Comparison of ENCODE assay signal across 1 cellular context in the genomic region with DNA sequence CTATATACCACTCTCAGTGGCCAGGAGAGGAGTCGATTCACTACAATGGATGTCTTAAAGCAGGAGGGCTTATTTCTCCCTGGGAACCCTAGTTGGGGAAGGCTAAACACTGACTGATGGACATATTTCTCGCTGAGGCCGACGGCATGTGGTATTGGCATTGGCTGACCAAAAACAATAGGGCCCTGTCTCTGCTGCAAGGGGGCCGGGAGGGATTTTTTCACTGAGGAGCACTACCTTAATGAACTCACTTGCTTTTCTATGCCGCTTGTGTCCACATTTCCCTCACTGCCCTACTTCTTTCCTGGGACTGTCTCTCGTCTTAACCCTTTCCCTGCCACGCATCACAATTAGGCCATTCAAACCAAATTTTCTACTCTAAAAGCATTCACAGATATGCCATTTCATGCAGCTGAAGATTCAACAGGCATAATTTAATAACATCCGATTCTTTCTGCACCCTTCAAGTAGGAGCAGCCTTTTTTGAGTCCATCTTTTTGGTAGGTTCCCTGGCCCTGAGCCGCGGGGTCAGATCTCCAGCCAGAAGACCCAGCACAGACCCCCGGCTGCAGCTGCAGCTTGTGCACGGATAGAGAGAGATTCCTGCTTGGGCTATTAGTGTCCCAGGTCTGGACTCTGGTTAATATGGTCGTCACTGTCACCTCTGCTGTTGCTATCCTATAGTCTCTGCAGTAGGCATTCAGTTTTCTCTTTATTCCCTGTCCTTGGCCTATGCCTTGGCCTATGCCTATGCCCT.
TF ChIP-seq lines count a peak whose summit lies in the region.

No MANE protein-coding gene starts in this region.

TF ChIP-seq in WTC11, 78 proteins besides CTCF, POLR2A, EP300 and RAD21 (continued from another document):
- TF ChIP-seq ZNF671 (CRISPR knock-in tag; IDR thresholded peaks at IDR 0.05) (no peak), ZNF317 (CRISPR knock-in tag; IDR thresholded peaks at IDR 0.05; ENCODE audit: borderline replicate concordance, low read depth) (no peak), RELA (CRISPR knock-in tag; IDR thresholded peaks at IDR 0.05; ENCODE audit: borderline replicate concordance) (no peak), PRRX2 (CRISPR knock-in tag; IDR thresholded peaks at IDR 0.05) (no peak), FOXJ3 (CRISPR knock-in tag; IDR thresholded peaks at IDR 0.05; ENCODE audit: borderline replicate concordance) (no peak), SMAD4 (CRISPR knock-in tag; IDR thresholded peaks at IDR 0.05) (no peak), CREB1 (CRISPR knock-in tag; IDR thresholded peaks at IDR 0.05) (no peak)
- TF ChIP-seq, protein P1, sequence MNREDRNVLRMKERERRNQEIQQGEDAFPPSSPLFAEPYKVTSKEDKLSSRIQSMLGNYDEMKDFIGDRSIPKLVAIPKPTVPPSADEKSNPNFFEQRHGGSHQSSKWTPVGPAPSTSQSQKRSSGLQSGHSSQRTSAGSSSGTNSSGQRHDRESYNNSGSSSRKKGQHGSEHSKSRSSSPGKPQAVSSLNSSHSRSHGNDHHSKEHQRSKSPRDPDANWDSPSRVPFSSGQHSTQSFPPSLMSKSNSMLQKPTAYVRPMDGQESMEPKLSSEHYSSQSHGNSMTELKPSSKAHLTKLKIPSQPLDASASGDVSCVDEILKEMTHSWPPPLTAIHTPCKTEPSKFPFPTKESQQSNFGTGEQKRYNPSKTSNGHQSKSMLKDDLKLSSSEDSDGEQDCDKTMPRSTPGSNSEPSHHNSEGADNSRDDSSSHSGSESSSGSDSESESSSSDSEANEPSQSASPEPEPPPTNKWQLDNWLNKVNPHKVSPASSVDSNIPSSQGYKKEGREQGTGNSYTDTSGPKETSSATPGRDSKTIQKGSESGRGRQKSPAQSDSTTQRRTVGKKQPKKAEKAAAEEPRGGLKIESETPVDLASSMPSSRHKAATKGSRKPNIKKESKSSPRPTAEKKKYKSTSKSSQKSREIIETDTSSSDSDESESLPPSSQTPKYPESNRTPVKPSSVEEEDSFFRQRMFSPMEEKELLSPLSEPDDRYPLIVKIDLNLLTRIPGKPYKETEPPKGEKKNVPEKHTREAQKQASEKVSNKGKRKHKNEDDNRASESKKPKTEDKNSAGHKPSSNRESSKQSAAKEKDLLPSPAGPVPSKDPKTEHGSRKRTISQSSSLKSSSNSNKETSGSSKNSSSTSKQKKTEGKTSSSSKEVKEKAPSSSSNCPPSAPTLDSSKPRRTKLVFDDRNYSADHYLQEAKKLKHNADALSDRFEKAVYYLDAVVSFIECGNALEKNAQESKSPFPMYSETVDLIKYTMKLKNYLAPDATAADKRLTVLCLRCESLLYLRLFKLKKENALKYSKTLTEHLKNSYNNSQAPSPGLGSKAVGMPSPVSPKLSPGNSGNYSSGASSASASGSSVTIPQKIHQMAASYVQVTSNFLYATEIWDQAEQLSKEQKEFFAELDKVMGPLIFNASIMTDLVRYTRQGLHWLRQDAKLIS (CRISPR knock-in tag; IDR thresholded peaks at IDR 0.05; ENCODE audit: borderline replicate concordance): no peak
- TF ChIP-seq, protein P2, sequence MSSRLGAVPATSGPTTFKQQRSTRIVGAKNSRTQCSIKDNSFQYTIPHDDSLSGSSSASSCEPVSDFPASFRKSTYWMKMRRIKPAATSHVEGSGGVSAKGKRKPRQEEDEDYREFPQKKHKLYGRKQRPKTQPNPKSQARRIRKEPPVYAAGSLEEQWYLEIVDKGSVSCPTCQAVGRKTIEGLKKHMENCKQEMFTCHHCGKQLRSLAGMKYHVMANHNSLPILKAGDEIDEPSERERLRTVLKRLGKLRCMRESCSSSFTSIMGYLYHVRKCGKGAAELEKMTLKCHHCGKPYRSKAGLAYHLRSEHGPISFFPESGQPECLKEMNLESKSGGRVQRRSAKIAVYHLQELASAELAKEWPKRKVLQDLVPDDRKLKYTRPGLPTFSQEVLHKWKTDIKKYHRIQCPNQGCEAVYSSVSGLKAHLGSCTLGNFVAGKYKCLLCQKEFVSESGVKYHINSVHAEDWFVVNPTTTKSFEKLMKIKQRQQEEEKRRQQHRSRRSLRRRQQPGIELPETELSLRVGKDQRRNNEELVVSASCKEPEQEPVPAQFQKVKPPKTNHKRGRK (CRISPR knock-in tag; IDR thresholded peaks at IDR 0.05; ENCODE audit: borderline replicate concordance): no peak
- TF ChIP-seq, protein P3, sequence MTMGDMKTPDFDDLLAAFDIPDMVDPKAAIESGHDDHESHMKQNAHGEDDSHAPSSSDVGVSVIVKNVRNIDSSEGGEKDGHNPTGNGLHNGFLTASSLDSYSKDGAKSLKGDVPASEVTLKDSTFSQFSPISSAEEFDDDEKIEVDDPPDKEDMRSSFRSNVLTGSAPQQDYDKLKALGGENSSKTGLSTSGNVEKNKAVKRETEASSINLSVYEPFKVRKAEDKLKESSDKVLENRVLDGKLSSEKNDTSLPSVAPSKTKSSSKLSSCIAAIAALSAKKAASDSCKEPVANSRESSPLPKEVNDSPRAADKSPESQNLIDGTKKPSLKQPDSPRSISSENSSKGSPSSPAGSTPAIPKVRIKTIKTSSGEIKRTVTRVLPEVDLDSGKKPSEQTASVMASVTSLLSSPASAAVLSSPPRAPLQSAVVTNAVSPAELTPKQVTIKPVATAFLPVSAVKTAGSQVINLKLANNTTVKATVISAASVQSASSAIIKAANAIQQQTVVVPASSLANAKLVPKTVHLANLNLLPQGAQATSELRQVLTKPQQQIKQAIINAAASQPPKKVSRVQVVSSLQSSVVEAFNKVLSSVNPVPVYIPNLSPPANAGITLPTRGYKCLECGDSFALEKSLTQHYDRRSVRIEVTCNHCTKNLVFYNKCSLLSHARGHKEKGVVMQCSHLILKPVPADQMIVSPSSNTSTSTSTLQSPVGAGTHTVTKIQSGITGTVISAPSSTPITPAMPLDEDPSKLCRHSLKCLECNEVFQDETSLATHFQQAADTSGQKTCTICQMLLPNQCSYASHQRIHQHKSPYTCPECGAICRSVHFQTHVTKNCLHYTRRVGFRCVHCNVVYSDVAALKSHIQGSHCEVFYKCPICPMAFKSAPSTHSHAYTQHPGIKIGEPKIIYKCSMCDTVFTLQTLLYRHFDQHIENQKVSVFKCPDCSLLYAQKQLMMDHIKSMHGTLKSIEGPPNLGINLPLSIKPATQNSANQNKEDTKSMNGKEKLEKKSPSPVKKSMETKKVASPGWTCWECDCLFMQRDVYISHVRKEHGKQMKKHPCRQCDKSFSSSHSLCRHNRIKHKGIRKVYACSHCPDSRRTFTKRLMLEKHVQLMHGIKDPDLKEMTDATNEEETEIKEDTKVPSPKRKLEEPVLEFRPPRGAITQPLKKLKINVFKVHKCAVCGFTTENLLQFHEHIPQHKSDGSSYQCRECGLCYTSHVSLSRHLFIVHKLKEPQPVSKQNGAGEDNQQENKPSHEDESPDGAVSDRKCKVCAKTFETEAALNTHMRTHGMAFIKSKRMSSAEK (CRISPR knock-in tag; IDR thresholded peaks at IDR 0.05; ENCODE audit: borderline replicate concordance): no peak
- TF ChIP-seq, protein P4, sequence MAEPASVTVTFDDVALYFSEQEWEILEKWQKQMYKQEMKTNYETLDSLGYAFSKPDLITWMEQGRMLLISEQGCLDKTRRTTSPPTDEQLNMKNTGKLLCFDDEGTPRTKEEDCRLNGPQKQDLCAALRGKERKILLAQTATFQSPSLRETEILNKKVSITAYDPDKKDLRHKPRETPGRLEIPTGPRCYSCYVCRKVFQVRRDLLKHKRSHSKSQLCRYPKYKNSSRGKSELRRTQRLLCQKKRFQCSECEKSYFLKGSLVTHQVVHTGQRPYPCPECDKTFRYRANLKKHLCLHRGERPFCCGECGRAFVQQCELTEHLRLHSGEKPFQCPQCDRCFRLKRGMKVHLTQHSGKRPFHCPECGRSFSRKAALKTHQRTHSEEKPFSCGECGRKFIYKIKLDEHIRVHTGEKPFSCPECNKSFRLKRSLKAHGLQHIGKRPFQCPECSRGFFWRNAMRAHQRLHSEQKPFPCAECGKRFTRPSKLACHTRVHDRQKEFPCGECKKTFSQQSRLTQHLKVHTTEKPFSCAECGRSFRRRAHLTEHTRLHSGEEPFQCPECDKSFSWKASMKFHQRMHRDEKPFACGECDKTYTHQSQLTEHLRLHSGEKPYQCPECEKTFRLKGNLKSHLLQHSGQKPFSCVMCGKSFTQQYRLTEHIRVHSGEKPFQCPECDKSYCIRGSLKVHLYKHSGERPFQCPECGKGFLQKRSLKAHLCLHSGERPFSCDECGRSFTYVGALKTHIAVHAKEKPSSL (CRISPR knock-in tag; conservative IDR thresholded peaks at IDR 0.05): no peak
